In genomic region chr4:67380154-67380553, GRCh38 we compare ENCODE assay signal across 24 cellular contexts.
"Had no signal": no experiment of that assay in that cellular context is flagged by ENCODE, and none has a peak within 500 bp of the region (broad histone marks: within the 10 kb centered on the region; RNA-seq: fewer than 3 reads in every experiment).

No MANE protein-coding gene starts in this region.

- H3K4me3 ChIP-seq: stomach, suprapubic skin, testis, thoracic aorta, thyroid gland, tibial artery, tibial nerve, transverse colon, upper lobe of left lung, upper lobe of right lung, uterus, vagina had no signal

- DNase-seq: stimulated activated CD4-positive, alpha-beta T cell treated with anti-CD3 and anti-CD28 coated beads, Interleukin-2, amount 100 ng/mL, for 48 hours; stimulated activated CD4-positive, alpha-beta T cell treated with anti-CD3 and anti-CD28 coated beads, Interleukin-4, amount 100 ng/mL, for 1 hour; stimulated activated CD4-positive, alpha-beta T cell treated with anti-CD3 and anti-CD28 coated beads, Interleukin-4, amount 100 ng/mL, for 24 hours; stimulated activated CD4-positive, alpha-beta T cell treated with anti-CD3 and anti-CD28 coated beads, Interleukin-4, amount 100 ng/mL, for 4 hours; stimulated activated CD8-positive, alpha-beta memory T cell treated with anti-CD3 and anti-CD28 coated beads, Interleukin-4, amount 100 ng/mL, for 48 hours; stimulated activated naive B cell treated with anti-CD40 and anti-IgM and Interleukin-4, amounts not matched to agents 10 μg/mL and 1 μg/mL and 100 μg/mL, for 72 hours; stimulated activated naive CD4-positive, alpha-beta T cell; stimulated activated naive CD4-positive, alpha-beta T cell treated with Interleukin-2 at 50 U/mL for 16 hours; stimulated activated naive CD8-positive, alpha-beta T cell treated with anti-CD3 and anti-CD28 coated beads, Interleukin-15, amount 100 ng/mL, for 72 hours; stimulated activated naive CD8-positive, alpha-beta T cell treated with anti-CD3 and anti-CD28 coated beads, Interleukin-15, Interleukin-2, amounts not matched to agents 100 U/mL and 50 U/mL, for 24 hours; stomach; substantia nigra; testis; thyroid gland; tibial artery; transverse colon; trophoblast cell; upper lobe of right lung; uterus had no signal

- H3K27ac ChIP-seq: stomach, suprapubic skin, testis, thoracic aorta, thyroid gland, tibial artery, tibial nerve, transverse colon, upper lobe of left lung, upper lobe of right lung, uterus, vagina had no signal

- H3K9me3 ChIP-seq: suprapubic skin, testis, thoracic aorta, thyroid gland, tibial artery, transverse colon, upper lobe of right lung, uterus, vagina had no signal

- H3K36me3 ChIP-seq: stomach, suprapubic skin, thoracic aorta, thyroid gland, tibial artery, tibial nerve, transverse colon, upper lobe of left lung, upper lobe of right lung, uterus, vagina had no signal

- H3K4me1 ChIP-seq: stomach, suprapubic skin, testis, thyroid gland, tibial artery, tibial nerve, transverse colon, upper lobe of left lung, upper lobe of right lung, uterus, vagina had no signal

- H3K27me3 ChIP-seq: stomach, suprapubic skin, testis, thyroid gland, tibial artery, tibial nerve, transverse colon, upper lobe of left lung, upper lobe of right lung, uterus, vagina had no signal
